In the genomic region with DNA sequence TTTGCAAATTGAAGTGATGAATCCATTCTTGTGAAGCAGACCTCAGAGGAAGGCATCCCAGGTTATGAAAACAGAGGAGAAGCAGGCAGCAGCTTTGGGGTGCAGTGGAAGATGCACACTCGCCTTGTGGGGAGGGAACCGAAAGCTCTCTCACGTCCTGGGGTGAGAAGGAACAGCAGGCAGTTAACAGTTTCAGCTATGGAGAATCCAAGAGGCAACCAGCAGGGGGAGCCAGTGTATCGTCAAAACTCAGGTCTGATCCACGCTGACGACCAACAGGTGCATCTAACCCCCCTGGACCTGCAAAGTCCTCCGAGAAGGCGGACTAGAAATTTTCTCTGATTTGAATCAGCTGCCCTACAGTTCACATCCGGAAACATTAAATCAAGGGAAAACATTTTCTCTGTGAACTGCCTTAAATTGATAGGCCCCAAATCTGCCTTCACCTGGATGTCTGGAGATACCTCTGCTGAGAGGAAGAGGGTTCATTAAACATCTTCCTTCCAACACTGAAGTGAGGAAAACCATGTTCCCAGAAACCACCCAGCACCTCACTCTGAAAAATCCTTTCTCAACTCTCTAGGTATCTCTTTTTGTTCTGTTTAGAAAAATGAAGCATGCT, we compare ENCODE assay signal across 8 cellular contexts.
DNase-seq lines count a peak whose midpoint lies in the region; ATAC-seq, FAIRE-seq and TF ChIP-seq lines count a peak whose summit lies in the region.

No MANE protein-coding gene starts in this region.

- H3K27me3 ChIP-seq in GM12878 (replicated peaks in 1 of 2; ENCODE audit: control insufficient read depth in 2 of 2, insufficient read depth in 2 of 2, low read length in 1 of 2): peaks cover 3 to 4% of the 10 kb centered on the region in 2 experiments; a peak in 3 of 4 replicates
- H3K27me3 ChIP-seq in iPS DF 6.9 (ENCODE audit: control insufficient read depth, insufficient read depth, low read length): no peaks in the 10 kb centered on the region

- TF ChIP-seq RAD21 in GM12878 (IDR thresholded peaks at IDR 0.05; ENCODE audit: insufficient read depth, low read depth, low read length): peak; percentile 85

- H3K9me3 ChIP-seq in GM12878 (replicated peaks; ENCODE audit: control insufficient read depth, insufficient read depth, low read length): peaks cover 4% of the 10 kb centered on the region; the same call in 2 of the 3 replicates
- H3K9me3 ChIP-seq in iPS DF 6.9 (ENCODE audit: control insufficient read depth, insufficient read depth, low read length): no peaks in the 10 kb centered on the region

- H3K4me3 Mint-ChIP-seq in T-helper 2 cell treated with Interferon-gamma antibody and Interleukin-4, amounts not matched to agents 5 μg/mL and 100 μg/mL, for 36 hours: no peak overlapping the region

- DNase-seq in SIG-M5 treated with dmso at 0.1 percent for 504 hours (lab: John Stamatoyannopoulos, UW; ENCODE audit: unreplicated experiment) (peak; percentile 64), SIG-M5 (lab: John Stamatoyannopoulos, UW) (no peak), NB4 (ENCODE audit: low read depth) (peak; percentile 72), GM12878 (ENCODE audit: low read depth, low spot score) (peak; percentile 54), iPS DF 6.9 (ENCODE audit: low read depth, low spot score) (peak; percentile 80)
- peak; percentile 50 for DNase-seq in T-helper 2 cell treated with Interferon-gamma antibody and Interleukin-4, amounts not matched to agents 5 μg/mL and 100 μg/mL, for 36 hours (ENCODE audit: low spot score)
- peak; percentile 59 to 77 (median 69) for DNase-seq in stimulated activated CD4-positive, alpha-beta T cell treated with anti-CD3 and anti-CD28 coated beads, Interleukin-12 subunit alpha, Interleukin-12 subunit beta, amount 100 ng/mL, for 48 hours (ENCODE audit: low read depth in 2 of 3, low spot score in 1 of 3)

- WGBS in GM12878 (ENCODE audit: insufficient coverage, insufficient replicate concordance, low lambda C conversion rate, missing lambda C conversion rate): 2% methylated on average over 9 of the region's 9 CpGs
- no CpG with 5 or more reads among the region's 9 CpGs for WGBS in iPS DF 6.9 (ENCODE audit: insufficient coverage, insufficient read length)

- CTCF ChIA-PET in GM12878 (lab: Yijun Ruan, JAX): interaction anchor here (0.6 to 6.8 kb wide), 20 partner anchors 8 to 325 kb away, joined by 3 to 96 read pairs (median 4); no protein-coding TSS in a partner anchor

- in situ Hi-C loops in GM12878 (cut with MboI): loop anchor here (5.0 kb wide), 1 partner anchor 114 kb away; no protein-coding TSS in a partner anchor

- SMC1A ChIA-PET in GM12878 (lab: Charles Lee; ENCODE audit: uncharacterized antibody, unreplicated experiment): interaction anchor here (0.8 to 3.3 kb wide), 14 partner anchors 9 to 319 kb away, joined by 3 to 25 read pairs (median 5); no protein-coding TSS in a partner anchor

- no peak overlapping the region for H3K27ac Mint-ChIP-seq in T-helper 2 cell treated with Interferon-gamma antibody and Interleukin-4, amounts not matched to agents 5 μg/mL and 100 μg/mL, for 36 hours

- H3K27ac ChIP-seq in GM12878 (ENCODE audit: control insufficient read depth, insufficient read depth): no peak overlapping the region
- H3K27ac ChIP-seq in iPS DF 6.9 (ENCODE audit: low read length): no peak overlapping the region

- peaks cover 10% of the 10 kb centered on the region for H3K4me1 Mint-ChIP-seq in T-helper 2 cell treated with Interferon-gamma antibody and Interleukin-4, amounts not matched to agents 5 μg/mL and 100 μg/mL, for 36 hours (ENCODE audit: low read depth)

- H3K79me2 ChIP-seq in GM12878 (ENCODE audit: control insufficient read depth, insufficient read depth, low read length): no peaks in the 10 kb centered on the region

- H4K20me1 ChIP-seq in GM12878 (ENCODE audit: control insufficient read depth, insufficient read depth): no peaks in the 10 kb centered on the region; the same call in 1 of the 2 replicates

- H3K36me3 ChIP-seq in GM12878 (ENCODE audit: control insufficient read depth in 2 of 2, insufficient read depth in 2 of 2, low read length in 1 of 2): no peaks in the 10 kb centered on the region
- no peaks in the 10 kb centered on the region for H3K36me3 ChIP-seq in iPS DF 6.9 (ENCODE audit: control insufficient read depth, insufficient read depth, low read length)

- H3K4me1 ChIP-seq in GM12878 (ENCODE audit: control insufficient read depth, insufficient read depth, low read length): no peaks in the 10 kb centered on the region
- peaks cover 3% of the 10 kb centered on the region; the same call in 1 of the 2 replicates for H3K4me1 ChIP-seq in iPS DF 6.9 (ENCODE audit: control insufficient read depth, insufficient read depth, low read length)

- no peak for TF ChIP-seq EP300 in GM12878 (IDR thresholded peaks at IDR 0.05; ENCODE audit: borderline replicate concordance in 1 of 2, control insufficient read depth in 1 of 2, low read depth in 2 of 2, low read length in 2 of 2)

- H3K36me3 Mint-ChIP-seq in T-helper 2 cell treated with Interferon-gamma antibody and Interleukin-4, amounts not matched to agents 5 μg/mL and 100 μg/mL, for 36 hours (ENCODE audit: low read depth): no peaks in the 10 kb centered on the region

- TF ChIP-seq CTCF in NB4 (IDR thresholded peaks at IDR 0.05; ENCODE audit: low read depth, low read length): peak; percentile 64
- TF ChIP-seq CTCF in GM12878 (IDR thresholded peaks at IDR 0.05 in 2 of 3, conservative IDR thresholded peaks at IDR 0.05 in 1 of 3; ENCODE audit: control insufficient read depth in 2 of 3, extremely low read depth in 1 of 3, insufficient read depth in 1 of 3, low read depth in 3 of 3, low read length in 3 of 3): peak; percentile 73 to 85 (median 74)

- no peak overlapping the region for H2AFZ ChIP-seq in GM12878 (ENCODE audit: control insufficient read depth, low read depth, low read length)

- BruUV-seq in GM12878 (replicated peaks; lab: Mats Ljungman, UMichigan): no TSS peak

- H3K4me3 ChIP-seq in NB4 (ENCODE audit: low read depth, low read length) (no peak overlapping the region), GM12878 (no peak overlapping the region), iPS DF 6.9 (ENCODE audit: low read length) (no peak overlapping the region)

- H3K27me3 Mint-ChIP-seq in T-helper 2 cell treated with Interferon-gamma antibody and Interleukin-4, amounts not matched to agents 5 μg/mL and 100 μg/mL, for 36 hours (ENCODE audit: low read depth): peaks cover 18% of the 10 kb centered on the region

- H3K4me2 ChIP-seq in GM12878 (ENCODE audit: control insufficient read depth, insufficient read depth): no peak overlapping the region

- POLR2A ChIA-PET in GM12878 (lab: Charles Lee): interaction anchor here (0.6 kb wide), 1 partner anchor 365 kb away, joined by 5 read pairs; no protein-coding TSS in a partner anchor

- RAD21 ChIA-PET in GM12878 (lab: Charles Lee; ENCODE audit: unreplicated experiment): interaction anchor here (1.0 to 2.3 kb wide), 3 partner anchors 50 to 116 kb away, joined by 3 to 53 read pairs (median 12); no protein-coding TSS in a partner anchor

- FAIRE-seq in GM12878 (lab: Jason Lieb, UNC): peak; percentile 91

- TF ChIP-seq POLR2A in NB4 (IDR thresholded peaks at IDR 0.05; ENCODE audit: extremely low read depth, insufficient read length): no peak
- TF ChIP-seq POLR2A in GM12878 (IDR thresholded peaks at IDR 0.05; ENCODE audit: low read depth, low read length): no peak

- intact Hi-C loops in GM12878 (cut with micrococcal nuclease; ENCODE audit: unreplicated experiment): loop anchor here (1.0 kb wide), 2 partner anchors 50 to 115 kb away; no protein-coding TSS in a partner anchor

- peak; percentile 69 for ATAC-seq in HG02610 (IDR thresholded peaks at IDR 0.05; ENCODE audit: unreplicated experiment)
- peak; percentile 98 for ATAC-seq in GM12878

- H3K9ac ChIP-seq in GM12878 (ENCODE audit: control insufficient read depth, insufficient read depth, low read length): no peak overlapping the region

- no peaks in the 10 kb centered on the region for H3K9me3 Mint-ChIP-seq in T-helper 2 cell treated with Interferon-gamma antibody and Interleukin-4, amounts not matched to agents 5 μg/mL and 100 μg/mL, for 36 hours

TF ChIP-seq in GM12878, 131 proteins besides CTCF, POLR2A, EP300 and RAD21 (continues in another document):
- TF ChIP-seq ZBED1 (IDR thresholded peaks at IDR 0.05; ENCODE audit: borderline replicate concordance) (no peak), CHD1 (IDR thresholded peaks at IDR 0.05; ENCODE audit: low read depth, low read length) (no peak), ZNF274 (IDR thresholded peaks at IDR 0.05; ENCODE audit: insufficient read depth, insufficient read length) (no peak), ZNF217 (IDR thresholded peaks at IDR 0.05) (no peak), POU2F2 (IDR thresholded peaks at IDR 0.05; ENCODE audit: borderline replicate concordance, low read depth, low read length) (0 out of 3 replicates have a peak, but pooled peaks have one; percentile 15), IRF4 (IDR thresholded peaks at IDR 0.05; ENCODE audit: low read depth, low read length) (peak; percentile 58; the same call in 1 of the 2 replicates), CREB1 (IDR thresholded peaks at IDR 0.05; ENCODE audit: low read depth) (no peak), SMC3 (IDR thresholded peaks at IDR 0.05; ENCODE audit: borderline replicate concordance, low read length) (peak; percentile 96), TCF12 (IDR thresholded peaks at IDR 0.05; ENCODE audit: low read depth, low read length) (peak; percentile 35; the same call in 1 of the 2 replicates)
- TF ChIP-seq, protein P1, sequence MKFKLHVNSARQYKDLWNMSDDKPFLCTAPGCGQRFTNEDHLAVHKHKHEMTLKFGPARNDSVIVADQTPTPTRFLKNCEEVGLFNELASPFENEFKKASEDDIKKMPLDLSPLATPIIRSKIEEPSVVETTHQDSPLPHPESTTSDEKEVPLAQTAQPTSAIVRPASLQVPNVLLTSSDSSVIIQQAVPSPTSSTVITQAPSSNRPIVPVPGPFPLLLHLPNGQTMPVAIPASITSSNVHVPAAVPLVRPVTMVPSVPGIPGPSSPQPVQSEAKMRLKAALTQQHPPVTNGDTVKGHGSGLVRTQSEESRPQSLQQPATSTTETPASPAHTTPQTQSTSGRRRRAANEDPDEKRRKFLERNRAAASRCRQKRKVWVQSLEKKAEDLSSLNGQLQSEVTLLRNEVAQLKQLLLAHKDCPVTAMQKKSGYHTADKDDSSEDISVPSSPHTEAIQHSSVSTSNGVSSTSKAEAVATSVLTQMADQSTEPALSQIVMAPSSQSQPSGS (IDR thresholded peaks at IDR 0.05; ENCODE audit: low read length): no peak
